Comparison of ENCODE assay signal across 1 cellular context in genomic region chr18:76847926-76848325, GRCh38.
TF ChIP-seq lines count a peak whose summit lies in the region.

No MANE protein-coding gene starts in this region.

TF ChIP-seq in HepG2, 621 proteins besides CTCF, POLR2A, EP300 and RAD21:
- TF ChIP-seq, protein P1, sequence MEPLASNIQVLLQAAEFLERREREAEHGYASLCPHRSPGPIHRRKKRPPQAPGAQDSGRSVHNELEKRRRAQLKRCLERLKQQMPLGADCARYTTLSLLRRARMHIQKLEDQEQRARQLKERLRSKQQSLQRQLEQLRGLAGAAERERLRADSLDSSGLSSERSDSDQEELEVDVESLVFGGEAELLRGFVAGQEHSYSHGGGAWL (CRISPR knock-in tag; IDR thresholded peaks at IDR 0.05): no peak
TF ChIP-seq in HepG2: peak in this region for 0.
